Comparison of ENCODE assay signal across 1 cellular context in genomic region chr13:92362717-92363116, GRCh38.
TF ChIP-seq lines count a peak whose summit lies in the region.

No MANE protein-coding gene starts in this region.

TF ChIP-seq in GM23338, 12 proteins besides CTCF, POLR2A, EP300 and RAD21 (continued from another document):
- TF ChIP-seq, protein P1, sequence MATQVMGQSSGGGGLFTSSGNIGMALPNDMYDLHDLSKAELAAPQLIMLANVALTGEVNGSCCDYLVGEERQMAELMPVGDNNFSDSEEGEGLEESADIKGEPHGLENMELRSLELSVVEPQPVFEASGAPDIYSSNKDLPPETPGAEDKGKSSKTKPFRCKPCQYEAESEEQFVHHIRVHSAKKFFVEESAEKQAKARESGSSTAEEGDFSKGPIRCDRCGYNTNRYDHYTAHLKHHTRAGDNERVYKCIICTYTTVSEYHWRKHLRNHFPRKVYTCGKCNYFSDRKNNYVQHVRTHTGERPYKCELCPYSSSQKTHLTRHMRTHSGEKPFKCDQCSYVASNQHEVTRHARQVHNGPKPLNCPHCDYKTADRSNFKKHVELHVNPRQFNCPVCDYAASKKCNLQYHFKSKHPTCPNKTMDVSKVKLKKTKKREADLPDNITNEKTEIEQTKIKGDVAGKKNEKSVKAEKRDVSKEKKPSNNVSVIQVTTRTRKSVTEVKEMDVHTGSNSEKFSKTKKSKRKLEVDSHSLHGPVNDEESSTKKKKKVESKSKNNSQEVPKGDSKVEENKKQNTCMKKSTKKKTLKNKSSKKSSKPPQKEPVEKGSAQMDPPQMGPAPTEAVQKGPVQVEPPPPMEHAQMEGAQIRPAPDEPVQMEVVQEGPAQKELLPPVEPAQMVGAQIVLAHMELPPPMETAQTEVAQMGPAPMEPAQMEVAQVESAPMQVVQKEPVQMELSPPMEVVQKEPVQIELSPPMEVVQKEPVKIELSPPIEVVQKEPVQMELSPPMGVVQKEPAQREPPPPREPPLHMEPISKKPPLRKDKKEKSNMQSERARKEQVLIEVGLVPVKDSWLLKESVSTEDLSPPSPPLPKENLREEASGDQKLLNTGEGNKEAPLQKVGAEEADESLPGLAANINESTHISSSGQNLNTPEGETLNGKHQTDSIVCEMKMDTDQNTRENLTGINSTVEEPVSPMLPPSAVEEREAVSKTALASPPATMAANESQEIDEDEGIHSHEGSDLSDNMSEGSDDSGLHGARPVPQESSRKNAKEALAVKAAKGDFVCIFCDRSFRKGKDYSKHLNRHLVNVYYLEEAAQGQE (IDR thresholded peaks at IDR 0.05; ENCODE audit: unreplicated experiment) = no peak
- no peak for TF ChIP-seq POLR2AphosphoS5 (IDR thresholded peaks at IDR 0.05; ENCODE audit: low read depth)
- TF ChIP-seq ZNF462 (CRISPR knock-in tag; IDR thresholded peaks at IDR 0.05) = no peak
- no peak for TF ChIP-seq EZH2 (IDR thresholded peaks at IDR 0.05; ENCODE audit: low read depth, unreplicated experiment)
- TF ChIP-seq CREB1 (CRISPR knock-in tag; IDR thresholded peaks at IDR 0.05; ENCODE audit: low read depth) = no peak
- TF ChIP-seq ETS1 (IDR thresholded peaks at IDR 0.05) = no peak
- no peak for TF ChIP-seq NANOG (IDR thresholded peaks at IDR 0.05; ENCODE audit: borderline replicate concordance)
- no peak for TF ChIP-seq ZNF114 (CRISPR knock-in tag; IDR thresholded peaks at IDR 0.05)
- TF ChIP-seq ZNF331 (CRISPR knock-in tag; IDR thresholded peaks at IDR 0.05; ENCODE audit: low read depth) = no peak
- TF ChIP-seq EZH2phosphoT487 (IDR thresholded peaks at IDR 0.05; ENCODE audit: unreplicated experiment) = no peak
